In genomic region chr17:70865993-70866804, GRCh38 we compare ENCODE assay signal across 12 cellular contexts.
DNase-seq lines count a peak whose midpoint lies in the region; ATAC-seq and TF ChIP-seq lines count a peak whose summit lies in the region.
"Had no signal": no experiment of that assay in that cellular context is flagged by ENCODE, and none has a peak within 500 bp of the region (broad histone marks: within the 10 kb centered on the region; RNA-seq: fewer than 3 reads in every experiment).

No MANE protein-coding gene starts in this region.

- no peak overlapping the region for H3K4me3 Mint-ChIP-seq in osteocyte (ENCODE audit: unreplicated experiment)
- H3K4me3 Mint-ChIP-seq: CD8-positive, alpha-beta memory T cell had no signal

- H3K27ac Mint-ChIP-seq in osteocyte (ENCODE audit: unreplicated experiment): no peak overlapping the region
- H3K27ac Mint-ChIP-seq: CD8-positive, alpha-beta memory T cell had no signal

- DNase-seq in AG10803 (ENCODE audit: low read depth): peak; percentile 25
- DNase-seq in LHCN-M2 (ENCODE audit: low read depth): peak; percentile 51
- DNase-seq in fibroblast of the conjunctiva (ENCODE audit: low read depth): peak; percentile 37
- no peak for DNase-seq in sciatic nerve (ENCODE audit: low spot score)
- no peak for DNase-seq in osteocyte (ENCODE audit: extremely low spot score, unreplicated experiment)
- DNase-seq in NCI-H2029 (lab: John Stamatoyannopoulos, UW): no peak
- no peak for DNase-seq in foreskin melanocyte
- no peak for DNase-seq in AG08395 (ENCODE audit: low spot score)
- DNase-seq: CD8-positive, alpha-beta memory T cell; DMS53; HCEC 1CT had no signal

- intact Hi-C loops in sciatic nerve (cut with DNase I): no loop called here

- TF ChIP-seq CTCF in AG10803 (conservative IDR thresholded peaks at IDR 0.05; ENCODE audit: low read length) (no peak), osteocyte (IDR thresholded peaks at IDR 0.05) (no peak)

- H3K36me3 Mint-ChIP-seq in osteocyte (ENCODE audit: unreplicated experiment): no peaks in the 10 kb centered on the region
- H3K36me3 Mint-ChIP-seq: CD8-positive, alpha-beta memory T cell had no signal

- no peaks in the 10 kb centered on the region for H3K4me1 Mint-ChIP-seq in osteocyte (ENCODE audit: unreplicated experiment)
- H3K4me1 Mint-ChIP-seq: CD8-positive, alpha-beta memory T cell had no signal

- no peaks in the 10 kb centered on the region for H3K9me3 Mint-ChIP-seq in osteocyte (ENCODE audit: unreplicated experiment)

- ATAC-seq in sciatic nerve: peak; percentile 53

- H3K4me3 ChIP-seq in AG10803 (ENCODE audit: low read length): no peak overlapping the region
- H3K4me3 ChIP-seq: BLaER1 had no signal

- H3K27me3 Mint-ChIP-seq in osteocyte (ENCODE audit: unreplicated experiment): no peaks in the 10 kb centered on the region
- H3K27me3 Mint-ChIP-seq: CD8-positive, alpha-beta memory T cell had no signal

Comparison
In these comparisons a context has a peak if more than half of its experiments do, and no peak if none do; other contexts are left out.
1. DNase-seq: peak in AG10803 (single experiment), LHCN-M2 (single experiment) and fibroblast of the conjunctiva (single experiment); none in sciatic nerve (single experiment), osteocyte (single experiment), NCI-H2029 (single experiment), foreskin melanocyte (single experiment) and AG08395 (single experiment).